Comparison of ENCODE assay signal across 8 cellular contexts in genomic region chr9:77455312-77455927, GRCh38.
DNase-seq lines count a peak whose midpoint lies in the region; ATAC-seq, FAIRE-seq and TF ChIP-seq lines count a peak whose summit lies in the region.

No MANE protein-coding gene starts in this region.

- peaks cover 13 to 27% of the 10 kb centered on the region in 2 experiments for H3K4me1 Mint-ChIP-seq in H9

- no peaks in the 10 kb centered on the region for H3K79me1 ChIP-seq in H9 (ENCODE audit: insufficient read depth, low read depth, low read length, poor library complexity, severe bottlenecking)

- no peak overlapping the region for H3K18ac ChIP-seq in H9 (ENCODE audit: insufficient read length, low read depth, low read length)

- no peak for FAIRE-seq in RCC 7860 (lab: Jason Lieb, UNC)

- intact Hi-C loops in right lobe of liver (cut with DNase I): loop anchor here in 1 of 2 donors (10.0 kb wide), 2 partner anchors 189 to 289 kb away; partner anchors contain the start of gene GNA14

- no peak overlapping the region for H3K14ac ChIP-seq in H9 (ENCODE audit: insufficient read depth, low read length)

- no peak overlapping the region for H4K8ac ChIP-seq in H9 (replicated peaks; ENCODE audit: insufficient read length, low read depth, low read length)

- no peak overlapping the region for H3K4me2 ChIP-seq in H9 (ENCODE audit: insufficient read depth, insufficient read length, low read length)

- no CpG with 5 or more reads among the region's 8 CpGs for WGBS in H9 (ENCODE audit: extremely low coverage, insufficient read length, low lambda C conversion rate)
- WGBS in right lobe of liver (ENCODE audit: insufficient coverage, low coverage, low lambda C conversion rate, missing lambda C conversion rate): 58% methylated on average over 8 of the region's 8 CpGs

- ATAC-seq in right lobe of liver (peak; percentile 66 to 73 (median 70)), HG03571 (IDR thresholded peaks at IDR 0.05; ENCODE audit: unreplicated experiment) (no peak)

- H3K36me3 Mint-ChIP-seq in H9 (ENCODE audit: insufficient read depth in 1 of 3, low read depth in 3 of 3): peaks cover 0 to 5% (median 4%) of the 10 kb centered on the region in 3 experiments; a peak in 2 of 7 replicates

- no peak overlapping the region for H3K4me3 ChIP-seq in right lobe of liver

- TF ChIP-seq CTCF in H9 (conservative IDR thresholded peaks at IDR 0.05) (peak; percentile 72), right lobe of liver (IDR thresholded peaks at IDR 0.05) (peak; percentile 52 to 63 (median 59))

- no peak overlapping the region for H3K56ac ChIP-seq in H9 (ENCODE audit: insufficient read length, low read depth, low read length)

- no peak for TF ChIP-seq POLR2A in right lobe of liver (IDR thresholded peaks at IDR 0.05)

- H3K23me2 ChIP-seq in H9 (ENCODE audit: insufficient read length, low read depth, low read length, poor library complexity, severe bottlenecking): no peaks in the 10 kb centered on the region

- no peak overlapping the region for H4K91ac ChIP-seq in H9 (ENCODE audit: insufficient read length, low read depth, low read length)

- no peak overlapping the region for H3T11ph ChIP-seq in H9 (ENCODE audit: low read length)

- H3K36me3 ChIP-seq in right lobe of liver: no peaks in the 10 kb centered on the region

- H3K4me3 Mint-ChIP-seq in H9: no peak overlapping the region

- no peak overlapping the region for H2BK15ac ChIP-seq in H9 (ENCODE audit: low read depth, low read length)

- no peak overlapping the region for H3K27ac ChIP-seq in H9 (ENCODE audit: insufficient read length, low read depth, low read length)
- H3K27ac ChIP-seq in right lobe of liver: no peak overlapping the region

- no peaks in the 10 kb centered on the region for H4K20me1 ChIP-seq in H9 (ENCODE audit: control insufficient read depth, insufficient read depth, insufficient read length)

- H3K4me1 ChIP-seq in H9 (ENCODE audit: insufficient read depth, low read length) (no peaks in the 10 kb centered on the region), right lobe of liver (no peaks in the 10 kb centered on the region)

- H3K27ac Mint-ChIP-seq in H9: no peak overlapping the region

- peaks cover 5 to 9% of the 10 kb centered on the region in 2 experiments for H3K9me3 Mint-ChIP-seq in H9

- no peak overlapping the region for H3K4ac ChIP-seq in H9 (ENCODE audit: low read depth, low read length)

- no peak overlapping the region for H2AFZ ChIP-seq in H9 (ENCODE audit: low read length)

- DNase-seq in ELR (ENCODE audit: low read depth) (peak; percentile 66), H9 (no peak), NCI-H460 (ENCODE audit: extremely low read depth, low read depth) (peak; percentile 48), right lobe of liver (peak in 2 of 3 donors; percentile 43 to 57), RCC 7860 (ENCODE audit: low spot score) (no peak)
- peak; percentile 57 to 64 for DNase-seq in activated T-cell treated with anti-CD3 and anti-CD28 coated beads, Interleukin-2, amount 50 U/mL, for 48 hours
- no peak for DNase-seq in effector CD8-positive, alpha-beta T cell (lab: John Stamatoyannopoulos, UW)

- H3K79me2 ChIP-seq in H9 (ENCODE audit: insufficient read depth, low read length): no peaks in the 10 kb centered on the region

- no peak overlapping the region for H3K9ac ChIP-seq in H9 (ENCODE audit: extremely low read depth, insufficient read length, low read length)

- no peak overlapping the region for H3K23ac ChIP-seq in H9 (ENCODE audit: insufficient read length, low read depth, low read length)

- H3K27me3 Mint-ChIP-seq in H9 (ENCODE audit: low read depth): no peaks in the 10 kb centered on the region

- H4K5ac ChIP-seq in H9 (ENCODE audit: insufficient read length, low read depth, low read length): no peak overlapping the region

- no peaks in the 10 kb centered on the region for H3K9me3 ChIP-seq in H9 (ENCODE audit: control insufficient read depth, low read depth, low read length)
- no peaks in the 10 kb centered on the region for H3K9me3 ChIP-seq in right lobe of liver

- H2BK5ac ChIP-seq in H9 (ENCODE audit: insufficient read length, low read length): no peak overlapping the region

- H2BK20ac ChIP-seq in H9 (ENCODE audit: low read depth, low read length, poor library complexity, severe bottlenecking): no peak overlapping the region

- H2AK5ac ChIP-seq in H9 (ENCODE audit: insufficient read length, low read length): no peak overlapping the region

- H2BK120ac ChIP-seq in H9 (ENCODE audit: low read depth, low read length, poor library complexity, severe bottlenecking): no peak overlapping the region

- H2BK12ac ChIP-seq in H9 (ENCODE audit: insufficient read length, low read depth, low read length): no peak overlapping the region

- H3K27me3 ChIP-seq in H9 (ENCODE audit: insufficient read depth, low read length) (no peaks in the 10 kb centered on the region), right lobe of liver (no peaks in the 10 kb centered on the region)

Comparison
In these comparisons a context has a peak if more than half of its experiments do, and no peak if none do; other contexts are left out.
1. DNase-seq: peak in ELR (single experiment), NCI-H460 (single experiment), activated T-cell treated with anti-CD3 and anti-CD28 coated beads, Interleukin-2, amount 50 U/mL, for 48 hours (2 of 2) and right lobe of liver (2 of 3); none in H9 (single experiment), RCC 7860 (single experiment) and effector CD8-positive, alpha-beta T cell (single experiment).